In genomic region chr14:55607386-55607785, GRCh38 we compare ENCODE assay signal across 15 cellular contexts.
"Had no signal": no experiment of that assay in that cellular context is flagged by ENCODE, and none has a peak within 500 bp of the region (broad histone marks: within the 10 kb centered on the region; RNA-seq: fewer than 3 reads in every experiment).

No MANE protein-coding gene starts in this region.

- H3K4me1 ChIP-seq: colonic mucosa had no signal

- DNase-seq: activated CD4-positive, alpha-beta T cell treated with anti-CD3 and anti-CD28 coated beads for 1 hour; activated CD4-positive, alpha-beta T cell treated with anti-CD3 and anti-CD28 coated beads, Interleukin-2, amount 50 U/mL, for 4 hours; activated naive CD4-positive, alpha-beta T cell treated with Interleukin-2 at 50 U/mL for 16 hours; caudate nucleus; colonic mucosa; head of caudate nucleus; nephron progenitor cell; occipital lobe; stimulated activated CD4-positive, alpha-beta T cell treated with anti-CD3 and anti-CD28 coated beads, Interleukin-1b, Interleukin-23, amount 100 ng/mL, for 48 hours; stimulated activated naive CD8-positive, alpha-beta T cell treated with anti-CD3 and anti-CD28 coated beads, Interleukin-15, amount 100 ng/mL, for 72 hours; T-cell; T1000; upper lobe of right lung had no signal

- FAIRE-seq: frontal cortex had no signal

- H3K27me3 ChIP-seq: colonic mucosa, upper lobe of right lung had no signal

- H3K36me3 ChIP-seq: colonic mucosa had no signal

- ATAC-seq: activated T-helper 17 cell treated with anti-CD3 and anti-CD28 coated beads, Interleukin-2, amount 50 U/mL, for 72 hours; stimulated activated naive CD8-positive, alpha-beta T cell treated with anti-CD3 and anti-CD28 coated beads, Interleukin-15, amount 100 ng/mL, for 72 hours; T-cell; upper lobe of right lung had no signal

- H3K9me3 ChIP-seq: colonic mucosa, upper lobe of right lung had no signal

- H3K27ac ChIP-seq: colonic mucosa, upper lobe of right lung had no signal

- H3K4me3 ChIP-seq: colonic mucosa, upper lobe of right lung had no signal
